In the genomic region with DNA sequence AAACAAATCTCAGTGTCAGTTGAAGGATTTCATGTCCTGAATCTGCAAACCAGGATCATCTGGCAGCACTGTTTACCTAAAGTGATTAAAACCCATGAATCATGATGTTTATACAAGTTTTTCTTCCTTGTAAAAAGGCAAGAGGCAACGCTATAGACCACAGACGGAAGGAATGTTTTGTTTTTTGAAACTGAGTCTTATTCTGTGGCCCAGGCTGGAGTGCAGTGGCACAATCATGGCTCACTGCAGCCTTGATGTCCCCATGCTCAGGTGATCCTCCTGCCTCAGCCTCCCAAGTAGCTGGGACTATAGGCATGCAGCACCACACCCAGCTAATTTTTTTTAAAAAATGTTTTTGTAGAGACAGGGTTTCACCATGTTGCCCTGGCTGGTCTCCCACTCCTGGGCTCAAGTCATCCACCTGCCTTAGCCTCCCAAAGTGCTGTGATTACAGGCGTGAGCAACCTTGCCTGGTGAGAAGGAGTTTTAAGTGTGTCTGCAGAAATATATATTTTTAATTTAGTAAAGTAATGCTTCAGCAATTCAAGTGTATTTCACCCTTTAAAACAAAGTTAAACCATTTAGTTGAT, we compare ENCODE assay signal across 12 cellular contexts. TPM values are rescaled to one million over a fixed set of nuclear protein-coding genes. Genes with fewer than 3 reads are reported as not detected.
DNase-seq lines count a peak whose midpoint lies in the region; ATAC-seq and TF ChIP-seq lines count a peak whose summit lies in the region.
"Had no signal": no experiment of that assay in that cellular context is flagged by ENCODE, and none has a peak within 500 bp of the region (broad histone marks: within the 10 kb centered on the region; RNA-seq: fewer than 3 reads in every experiment).

No MANE protein-coding gene starts in this region.

- TF ChIP-seq CTCF in brain microvascular endothelial cell (IDR thresholded peaks at IDR 0.05; ENCODE audit: low read depth, low read length, missing control alignments), result no peak

- H3K27ac Mint-ChIP-seq in CD4-positive, alpha-beta memory T cell, result no peak overlapping the region
- no peak overlapping the region for H3K27ac Mint-ChIP-seq in activated CD4-positive, alpha-beta T cell treated with anti-CD3 and anti-CD28 coated beads, Interleukin-2, amount 10 ng/mL, durations not matched to agents 7 days and 5 days
- H3K27ac Mint-ChIP-seq: memory B cell had no signal

- no peaks in the 10 kb centered on the region for H3K27me3 ChIP-seq in brain microvascular endothelial cell (replicated peaks)
- no peaks in the 10 kb centered on the region for H3K27me3 ChIP-seq in CD4-positive, alpha-beta memory T cell (ENCODE audit: insufficient read depth, low read length)

- ATAC-seq in HG03135 (IDR thresholded peaks at IDR 0.05; ENCODE audit: unreplicated experiment), result no peak
- ATAC-seq in activated CD4-positive, CD25-positive, alpha-beta regulatory T cell treated with anti-CD3 and anti-CD28 coated beads, Interleukin-2, amount 50 U/mL, for 24 hours, result no peak

- no peaks in the 10 kb centered on the region for H3K36me3 ChIP-seq in brain microvascular endothelial cell (replicated peaks)
- no peaks in the 10 kb centered on the region for H3K36me3 ChIP-seq in CD4-positive, alpha-beta memory T cell (ENCODE audit: insufficient read depth, low read length)

- no peak overlapping the region for H3K4me3 ChIP-seq in brain microvascular endothelial cell (ENCODE audit: low read depth, low read length)
- no peak overlapping the region for H3K4me3 ChIP-seq in CD4-positive, alpha-beta memory T cell (ENCODE audit: low read length in 2 of 2)
- H3K4me3 ChIP-seq: skin epidermis had no signal

- intact Hi-C loops in CD4-positive, alpha-beta memory T cell (cut with micrococcal nuclease), result no loop called here

- DNase-seq in SIG-M5 treated with dmso at 0.1 percent for 504 hours (lab: John Stamatoyannopoulos, UW; ENCODE audit: unreplicated experiment) (peak; percentile 1), SIG-M5 (lab: John Stamatoyannopoulos, UW) (no peak), brain microvascular endothelial cell (peak; percentile 71), iris pigment epithelial cell (ENCODE audit: low read depth) (peak; percentile 92)
- DNase-seq in CD4-positive, alpha-beta memory T cell, result no peak
- DNase-seq in activated CD4-positive, alpha-beta T cell treated with anti-CD3 and anti-CD28 coated beads, Interleukin-2, amount 10 ng/mL, durations not matched to agents 7 days and 5 days, result no peak
- DNase-seq: ACHN; activated naive CD4-positive, alpha-beta T cell had no signal

- no peaks in the 10 kb centered on the region for H3K4me1 ChIP-seq in CD4-positive, alpha-beta memory T cell (ENCODE audit: insufficient read depth, low read length)

- H3K27ac ChIP-seq in brain microvascular endothelial cell, result no peak overlapping the region
- H3K27ac ChIP-seq in CD4-positive, alpha-beta memory T cell (ENCODE audit: low read depth, low read length), result no peak overlapping the region
- H3K27ac ChIP-seq: skin epidermis had no signal

- peaks cover 0 to 3% (median 0%) of the 10 kb centered on the region in 8 donors for H3K9me3 Mint-ChIP-seq in CD4-positive, alpha-beta memory T cell
- H3K9me3 Mint-ChIP-seq in activated CD4-positive, alpha-beta T cell treated with anti-CD3 and anti-CD28 coated beads, Interleukin-2, amount 10 ng/mL, durations not matched to agents 7 days and 5 days, result no peaks in the 10 kb centered on the region

- no peaks in the 10 kb centered on the region for H3K27me3 Mint-ChIP-seq in CD4-positive, alpha-beta memory T cell
- H3K27me3 Mint-ChIP-seq in activated CD4-positive, alpha-beta T cell treated with anti-CD3 and anti-CD28 coated beads, Interleukin-2, amount 10 ng/mL, durations not matched to agents 7 days and 5 days, result no peaks in the 10 kb centered on the region

- H3K36me3 Mint-ChIP-seq in CD4-positive, alpha-beta memory T cell, result no peaks in the 10 kb centered on the region
- H3K36me3 Mint-ChIP-seq in activated CD4-positive, alpha-beta T cell treated with anti-CD3 and anti-CD28 coated beads, Interleukin-2, amount 10 ng/mL, durations not matched to agents 7 days and 5 days (ENCODE audit: low read depth), result no peaks in the 10 kb centered on the region
- H3K36me3 Mint-ChIP-seq: memory B cell had no signal

- POLR2A ChIA-PET in CD4-positive, alpha-beta memory T cell (lab: Charles Lee; ENCODE audit: partially characterized antibody), result no interaction called here
- POLR2A ChIA-PET in activated CD4-positive, alpha-beta T cell treated with anti-CD3 and anti-CD28 coated beads, Interleukin-2, amount 10 ng/mL, durations not matched to agents 7 days and 5 days (lab: Charles Lee), result no interaction called here

- H3K4me1 Mint-ChIP-seq in CD4-positive, alpha-beta memory T cell, result no peaks in the 10 kb centered on the region
- H3K4me1 Mint-ChIP-seq in activated CD4-positive, alpha-beta T cell treated with anti-CD3 and anti-CD28 coated beads, Interleukin-2, amount 10 ng/mL, durations not matched to agents 7 days and 5 days, result no peaks in the 10 kb centered on the region
- H3K4me1 Mint-ChIP-seq: memory B cell had no signal

- no peak overlapping the region for H3K4me3 Mint-ChIP-seq in CD4-positive, alpha-beta memory T cell
- no peak overlapping the region for H3K4me3 Mint-ChIP-seq in activated CD4-positive, alpha-beta T cell treated with anti-CD3 and anti-CD28 coated beads, Interleukin-2, amount 10 ng/mL, durations not matched to agents 7 days and 5 days
- H3K4me3 Mint-ChIP-seq: memory B cell had no signal

- CTCF ChIA-PET in CD4-positive, alpha-beta memory T cell (lab: Charles Lee; ENCODE audit: partially characterized antibody), result no interaction called here
- CTCF ChIA-PET in activated CD4-positive, alpha-beta T cell treated with anti-CD3 and anti-CD28 coated beads, Interleukin-2, amount 10 ng/mL, durations not matched to agents 7 days and 5 days (lab: Charles Lee), result no interaction called here

- no peaks in the 10 kb centered on the region for H3K9me3 ChIP-seq in CD4-positive, alpha-beta memory T cell (ENCODE audit: control insufficient read depth in 1 of 2, low read length in 2 of 2)

- in situ Hi-C loops in brain microvascular endothelial cell (cut with HindIII; ENCODE audit: low pct_ligation_motif_present, low sequenced_read_pairs), result no loop called here

RNA-seq across cellular contexts. Expression of a gene that starts 30.0 kb away (rescaled TPM):
- under 1 TPM; 0.41 to 0.50 TPM for total RNA-seq in CD4-positive, alpha-beta memory T cell
- polyA plus RNA-seq in CD4-positive, alpha-beta memory T cell, result under 1 TPM; 0.07 to 0.15 TPM
- total RNA-seq in activated CD4-positive, alpha-beta T cell treated with anti-CD3 and anti-CD28 coated beads, Interleukin-2, amount 10 ng/mL, durations not matched to agents 7 days and 5 days, result under 1 TPM; 0.12 to 0.17 TPM

Comparison
In these comparisons a context has a peak if more than half of its experiments do, and no peak if none do; other contexts are left out.
1. DNase-seq: peak in SIG-M5 treated with dmso at 0.1 percent for 504 hours (single experiment), brain microvascular endothelial cell (single experiment) and iris pigment epithelial cell (single experiment); none in SIG-M5 (single experiment), CD4-positive, alpha-beta memory T cell (0 of 5) and activated CD4-positive, alpha-beta T cell treated with anti-CD3 and anti-CD28 coated beads, Interleukin-2, amount 10 ng/mL, durations not matched to agents 7 days and 5 days (single experiment).